29 cellular contexts compared by ENCODE assay signal in the genomic region with DNA sequence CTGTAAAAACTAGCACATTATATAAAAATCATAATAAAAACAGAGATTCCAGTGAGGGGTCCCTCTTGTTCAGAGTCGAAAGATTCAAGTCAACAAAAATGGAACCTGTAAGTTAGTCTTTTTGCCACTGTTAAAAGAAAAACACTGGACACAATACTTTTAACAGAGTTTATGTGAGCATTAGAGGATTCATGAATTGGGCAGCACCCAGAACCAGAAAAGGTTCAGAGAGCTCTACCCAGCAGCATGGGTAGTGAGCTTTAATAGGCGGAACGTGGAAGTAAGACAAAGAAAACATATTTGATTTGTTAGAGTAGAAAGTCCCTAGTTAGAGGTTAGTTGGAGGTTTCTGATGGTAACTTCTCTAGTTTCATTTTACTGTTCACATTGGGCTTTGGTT.
"Had no signal": no experiment of that assay in that cellular context is flagged by ENCODE, and none has a peak within 500 bp of the region (broad histone marks: within the 10 kb centered on the region; RNA-seq: fewer than 3 reads in every experiment).

No MANE protein-coding gene starts in this region.

- H3K4me1 ChIP-seq: adrenal gland, ascending aorta, body of pancreas, breast epithelium had no signal

- DNase-seq: activated effector memory CD4-positive, alpha-beta T cell treated with anti-CD3 and anti-CD28 coated beads, Interleukin-2, amount 50 U/mL, for 16 hours; activated effector memory CD4-positive, alpha-beta T cell treated with Interleukin-2 at 50 U/mL for 16 hours; activated gamma-delta T cell; activated gamma-delta T cell treated with Interleukin-2 at 50 U/mL for 16 hours; activated naive CD4-positive, alpha-beta T cell; activated naive CD4-positive, alpha-beta T cell treated with anti-CD3 and anti-CD28 coated beads for 36 hours; activated naive CD4-positive, alpha-beta T cell treated with anti-CD3 and anti-CD28 coated beads, Interleukin-2, amount 10 ng/mL, durations not matched to agents 7 days and 5 days; activated naive CD4-positive, alpha-beta T cell treated with anti-CD3 and anti-CD28 coated beads, Interleukin-2, amount 50 U/mL, for 16 hours; activated naive CD4-positive, alpha-beta T cell treated with Interleukin-2 at 50 U/mL for 16 hours; activated naive CD8-positive, alpha-beta T cell treated with anti-CD3 and anti-CD28 coated beads for 36 hours; activated naive CD8-positive, alpha-beta T cell treated with anti-CD3 and anti-CD28 coated beads, Interleukin-2, amount 10 ng/mL, durations not matched to agents 7 days and 5 days; activated naive CD8-positive, alpha-beta T cell treated with anti-CD3 and anti-CD28 coated beads, Interleukin-2, amount 50 U/mL, for 24 hours; activated T-cell treated with anti-CD3 and anti-CD28 coated beads, Interleukin-2, amount 50 U/mL, for 24 hours; activated T-cell treated with anti-CD3 and anti-CD28 coated beads, Interleukin-2, amount 50 U/mL, for 4 hours; activated T-cell treated with anti-CD3 and anti-CD28 coated beads, Interleukin-2, amount 50 U/mL, for 48 hours; activated T-cell treated with anti-CD3 and anti-CD28 coated beads, Interleukin-2, amount 50 U/mL, for 72 hours; adrenal gland; amniotic stem cell; amygdala; anterior cingulate cortex; aorta; body of pancreas; brain microvascular endothelial cell; caudate nucleus; central memory CD4-positive, alpha-beta T cell; cerebellar nuclear complex had no signal

- H3K4me3 ChIP-seq: adrenal gland, ascending aorta, body of pancreas, breast epithelium, cardiac muscle cell had no signal

- H3K36me3 ChIP-seq: adrenal gland, ascending aorta, brain microvascular endothelial cell, breast epithelium, cardiac muscle cell had no signal

- H3K9me3 ChIP-seq: ascending aorta, body of pancreas, breast epithelium had no signal

- H3K27ac ChIP-seq: adrenal gland, ascending aorta, body of pancreas, brain microvascular endothelial cell, breast epithelium, cardiac muscle cell had no signal
